ENCODE assay signal across 9 cellular contexts in the genomic region with DNA sequence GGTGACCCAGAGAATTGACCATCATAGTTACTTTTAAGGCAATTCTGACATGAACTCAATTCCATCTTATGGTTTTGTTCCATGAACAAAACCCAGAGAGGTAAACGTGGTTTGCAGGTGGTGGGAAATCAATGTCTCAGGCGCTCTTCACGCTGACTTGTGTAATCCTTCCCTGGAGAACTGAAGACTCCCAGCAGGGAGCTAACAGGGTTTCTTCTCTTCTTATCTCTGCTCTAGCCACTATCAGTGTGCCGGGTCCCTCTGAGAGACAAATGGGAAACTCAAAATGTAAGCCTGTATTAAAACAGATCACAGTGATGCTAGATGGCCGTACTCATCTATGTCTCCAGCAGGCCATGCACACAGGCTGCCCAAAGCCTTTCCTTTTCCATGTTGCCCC.
"Had no signal": no experiment of that assay in that cellular context is flagged by ENCODE, and none has a peak within 500 bp of the region (broad histone marks: within the 10 kb centered on the region; RNA-seq: fewer than 3 reads in every experiment).

No MANE protein-coding gene starts in this region.

- H3K27ac ChIP-seq: GM23248 had no signal

- DNase-seq: GM23248, GOT3, H7, H9, HCEC 1CT, HFFc6 had no signal

- H3K4me2 ChIP-seq: GM23338 had no signal

- H2AFZ ChIP-seq: GM23248, GM23338 had no signal

- H3K4me3 ChIP-seq: GM23248, GM23338, HAP-1 had no signal

- H3K9me3 ChIP-seq: HAP-1 had no signal

- H3K4me3 Mint-ChIP-seq: GM23338, H9, HFFc6 had no signal

- H3K9ac ChIP-seq: GM23248 had no signal

- ATAC-seq: GM23338, HCT116 had no signal

- H3K9me3 Mint-ChIP-seq: GM23338, H9, HFFc6 had no signal

- H3K4me1 ChIP-seq: HAP-1 had no signal

- H3K27ac Mint-ChIP-seq: GM23338, H9, HFFc6 had no signal

- H3K36me3 ChIP-seq: HAP-1 had no signal
